Comparison of ENCODE assay signal across 18 cellular contexts in the genomic region with DNA sequence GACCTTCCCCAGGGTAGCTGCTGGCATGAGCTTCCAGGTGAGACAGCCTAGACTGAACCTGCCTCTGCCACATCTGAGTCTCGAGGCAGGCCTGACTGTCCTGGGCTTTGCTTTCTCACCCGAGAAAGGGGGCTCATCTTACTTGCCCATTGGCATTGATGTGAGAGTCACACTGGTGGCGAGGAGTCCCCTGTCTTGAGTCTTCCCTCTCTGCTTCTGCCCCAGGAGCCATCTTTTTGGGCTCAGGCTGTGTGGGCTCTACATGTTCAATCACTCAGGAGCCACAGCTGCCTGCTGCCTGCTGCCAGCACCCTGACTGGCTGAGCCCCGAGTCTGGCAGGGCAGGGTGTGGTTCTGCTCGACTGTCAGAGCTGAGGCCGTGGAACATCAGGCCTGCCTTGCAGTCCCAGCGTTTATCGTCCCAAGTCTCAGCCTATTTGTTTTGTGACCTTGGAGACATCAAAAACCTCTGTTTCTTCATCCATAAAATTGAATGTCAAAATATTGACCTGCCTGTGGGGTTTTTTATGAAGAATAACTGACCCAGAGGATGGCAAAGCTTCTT.
A peak's percentile ranks its signal among the peaks of the same experiment; 100 is the strongest.
DNase-seq lines count a peak whose midpoint lies in the region; ATAC-seq and TF ChIP-seq lines count a peak whose summit lies in the region.
"Had no signal": no experiment of that assay in that cellular context is flagged by ENCODE, and none has a peak within 500 bp of the region (broad histone marks: within the 10 kb centered on the region; RNA-seq: fewer than 3 reads in every experiment).

No MANE protein-coding gene starts in this region.

- H3K27me3 ChIP-seq in heart right ventricle (no peaks in the 10 kb centered on the region), osteoblast (ENCODE audit: insufficient read depth, low read length) (no peaks in the 10 kb centered on the region)

- no peak overlapping the region for H3K4me2 ChIP-seq in osteoblast (ENCODE audit: insufficient read depth, low read length)
- H3K4me2 ChIP-seq: A549 had no signal

- DNase-seq in cardiac septum (ENCODE audit: low spot score) (peak; percentile 47), heart right ventricle (no peak), osteoblast (ENCODE audit: insufficient read length, low spot score, missing footprints) (peak; percentile 65), NCI-H2171 treated with DMSO at 0.1 percent for 48 hours (lab: John Stamatoyannopoulos, UW) (no peak), AG08396 (ENCODE audit: low spot score) (no peak)
- DNase-seq: C1 segment of cervical spinal cord, KG1, MV-4-11, NCI-H1694 treated with DMSO at 0.1 percent for 48 hours, NCI-H2227 treated with DMSO at 0.1 percent for 48 hours, NCI-H524, NCI-H82, PC-3 had no signal

- no peak overlapping the region for H3K4me3 ChIP-seq in heart right ventricle
- no peak overlapping the region for H3K4me3 ChIP-seq in osteoblast (ENCODE audit: insufficient read depth, low read length)
- H3K4me3 ChIP-seq: A549 had no signal

- no peak overlapping the region for H2AFZ ChIP-seq in osteoblast (ENCODE audit: low read length)

- WGBS in heart right ventricle, 2 donors = 92 to 97% methylated on average over 8 of the region's 8 CpGs

- H4K20me1 ChIP-seq in osteoblast (ENCODE audit: insufficient read depth, low read length) = no peaks in the 10 kb centered on the region

- H3K36me3 ChIP-seq in heart right ventricle (peaks cover 0 to 13% (median 0%) of the 10 kb centered on the region in 9 donors), osteoblast (ENCODE audit: insufficient read depth, low read length) (no peaks in the 10 kb centered on the region)

- no peak overlapping the region for H3K27ac ChIP-seq in heart right ventricle
- no peak overlapping the region for H3K27ac ChIP-seq in osteoblast (ENCODE audit: low read depth, low read length)
- H3K27ac ChIP-seq: A549, RWPE1 had no signal

- TF ChIP-seq CTCF in heart right ventricle (IDR thresholded peaks at IDR 0.05) = no peak
- TF ChIP-seq CTCF in osteoblast (IDR thresholded peaks at IDR 0.05; ENCODE audit: extremely low read depth, low read depth, low read length) = no peak

- H3K79me2 ChIP-seq in osteoblast (ENCODE audit: insufficient read depth, low read length) = no peaks in the 10 kb centered on the region

- H3K4me1 ChIP-seq in heart right ventricle (peaks cover 0 to 13% (median 5%) of the 10 kb centered on the region in 9 donors), osteoblast (ENCODE audit: insufficient read depth, low read length) (no peaks in the 10 kb centered on the region)
- H3K4me1 ChIP-seq: A549 had no signal

- H3K9me3 ChIP-seq in heart right ventricle = no peaks in the 10 kb centered on the region
- no peaks in the 10 kb centered on the region for H3K9me3 ChIP-seq in osteoblast (ENCODE audit: low read depth, low read length)
- H3K9me3 ChIP-seq: A549 had no signal

- no peak for ATAC-seq in heart right ventricle
- peak; percentile 32 for ATAC-seq in esophagus mucosa
- no peak for ATAC-seq in HG02588 (IDR thresholded peaks at IDR 0.05; ENCODE audit: unreplicated experiment)
- ATAC-seq in GM21619 (IDR thresholded peaks at IDR 0.05; ENCODE audit: unreplicated experiment) = no peak
- ATAC-seq: A549, PC-3 had no signal

- intact Hi-C loops in cardiac septum (cut with DNase I) (no loop called here), heart right ventricle (cut with DNase I) (no loop called here)

Comparison
In these comparisons a context has a peak if more than half of its experiments do, and no peak if none do; other contexts are left out.
1. DNase-seq: peak in cardiac septum (single experiment) and osteoblast (single experiment); none in heart right ventricle (0 of 2), NCI-H2171 treated with DMSO at 0.1 percent for 48 hours (single experiment) and AG08396 (single experiment).